Comparison of ENCODE assay signal across 8 cellular contexts in the genomic region with DNA sequence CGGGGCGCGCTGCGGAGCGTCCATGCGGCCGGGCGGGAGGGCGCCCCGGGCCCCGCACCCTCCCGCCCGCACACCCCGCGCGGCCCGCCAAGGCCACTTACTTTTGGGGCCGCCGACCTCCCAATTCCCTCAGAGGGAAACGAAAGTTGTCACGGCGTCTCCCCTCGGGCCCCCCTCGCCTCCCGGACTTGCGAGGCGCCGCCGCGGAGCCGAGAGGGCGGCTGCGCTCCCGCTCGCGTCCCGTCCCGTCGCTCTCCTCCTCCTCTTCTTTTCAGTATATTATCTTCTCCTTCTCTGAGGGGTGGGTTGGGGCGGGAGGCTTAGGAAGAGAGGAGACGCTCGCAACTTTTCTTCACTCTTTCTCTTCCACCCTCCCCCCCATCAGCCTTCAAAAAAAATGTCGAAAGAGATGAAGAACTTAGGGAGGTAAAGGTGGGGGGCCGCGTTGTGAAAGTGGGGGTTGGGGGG. TPM values are rescaled to one million over a fixed set of nuclear protein-coding genes. Genes with fewer than 3 reads are reported as not detected.
DNase-seq lines count a peak whose midpoint lies in the region; ATAC-seq and TF ChIP-seq lines count a peak whose summit lies in the region.

No MANE protein-coding gene starts in this region.

- CTCF ChIA-PET in activated CD8-positive, alpha-beta T cell treated with anti-CD3 and anti-CD28 coated beads for 36 hours (lab: Charles Lee), result interaction anchor here (1.2 to 1.5 kb wide), 5 partner anchors 45 to 94 kb away, joined by 3 to 7 read pairs (median 3); no protein-coding TSS in a partner anchor

- intact Hi-C loops in activated CD8-positive, alpha-beta T cell treated with anti-CD3 and anti-CD28 coated beads for 36 hours (cut with micrococcal nuclease), result loop anchor here (5.0 kb wide), 2 partner anchors 55 to 175 kb away; no protein-coding TSS in a partner anchor
- intact Hi-C loops in mucosa of descending colon (cut with DNase I, micrococcal nuclease), result loop anchor here in 1 of 2 donors (10.0 kb wide), 1 partner anchor 187 kb away; no protein-coding TSS in a partner anchor

- peak; percentile 42 for DNase-seq in EH (ENCODE audit: low read depth)
- DNase-seq in Jurkat, Clone E6-1 (ENCODE audit: low read depth, low spot score), result no peak
- DNase-seq in activated CD8-positive, alpha-beta T cell treated with anti-CD3 and anti-CD28 coated beads for 36 hours, result peak; percentile 36
- peak; percentile 77 for DNase-seq in endodermal cell
- peak; percentile 47 to 66 (median 62) for DNase-seq in mucosa of descending colon
- DNase-seq in tibial nerve (ENCODE audit: low spot score in 2 of 2), result no peak
- DNase-seq in NCI-H510A (lab: John Stamatoyannopoulos, UW), result no peak
- DNase-seq in middle frontal gyrus (ENCODE audit: extremely low spot score, low spot score), result no peak

- no peaks in the 10 kb centered on the region for H3K27me3 Mint-ChIP-seq in activated CD8-positive, alpha-beta T cell treated with anti-CD3 and anti-CD28 coated beads for 36 hours
- H3K27me3 Mint-ChIP-seq in endodermal cell (ENCODE audit: insufficient read depth), result no peaks in the 10 kb centered on the region

- no peak for ATAC-seq in activated CD8-positive, alpha-beta T cell treated with anti-CD3 and anti-CD28 coated beads for 36 hours
- peak; percentile 3 for ATAC-seq in mucosa of descending colon

- TF ChIP-seq POLR2A in tibial nerve (IDR thresholded peaks at IDR 0.05), result no peak

- H3K4me1 ChIP-seq in endodermal cell (ENCODE audit: control insufficient read depth, insufficient read depth, low read length), result no peaks in the 10 kb centered on the region
- peaks cover 16% of the 10 kb centered on the region for H3K4me1 ChIP-seq in mucosa of descending colon (ENCODE audit: low read depth)
- peaks cover 0 to 47% (median 9%) of the 10 kb centered on the region in 4 donors for H3K4me1 ChIP-seq in tibial nerve

- POLR2A ChIA-PET in activated CD8-positive, alpha-beta T cell treated with anti-CD3 and anti-CD28 coated beads for 36 hours (lab: Charles Lee), result interaction anchor here (1.2 to 1.6 kb wide), 9 partner anchors 35 to 177 kb away, joined by 3 to 6 read pairs (median 4); no protein-coding TSS in a partner anchor

- H3K9me3 ChIP-seq in endodermal cell (ENCODE audit: control insufficient read depth, low read length) (peaks cover 14% of the 10 kb centered on the region), mucosa of descending colon (peaks cover 4% of the 10 kb centered on the region), tibial nerve (no peaks in the 10 kb centered on the region)

- peak overlapping the region; percentile 83 for H3K9ac ChIP-seq in endodermal cell (ENCODE audit: extremely low read depth, low read length, poor library complexity, severe bottlenecking)

- TF ChIP-seq CTCF in activated CD8-positive, alpha-beta T cell treated with anti-CD3 and anti-CD28 coated beads for 36 hours (IDR thresholded peaks at IDR 0.05), result no peak
- TF ChIP-seq CTCF in endodermal cell (conservative IDR thresholded peaks at IDR 0.05) (peak; percentile 1), mucosa of descending colon (IDR thresholded peaks at IDR 0.05) (no peak), tibial nerve (IDR thresholded peaks at IDR 0.05) (no peak)

- H3K27ac Mint-ChIP-seq in activated CD8-positive, alpha-beta T cell treated with anti-CD3 and anti-CD28 coated beads for 36 hours, result peak overlapping the region; percentile 91
- peak overlapping the region; percentile 97 for H3K27ac Mint-ChIP-seq in endodermal cell

- peaks cover 11% of the 10 kb centered on the region for H3K36me3 Mint-ChIP-seq in activated CD8-positive, alpha-beta T cell treated with anti-CD3 and anti-CD28 coated beads for 36 hours (ENCODE audit: low read depth)
- peaks cover 15% of the 10 kb centered on the region for H3K36me3 Mint-ChIP-seq in endodermal cell (ENCODE audit: low read depth)

- H3K4me3 Mint-ChIP-seq in activated CD8-positive, alpha-beta T cell treated with anti-CD3 and anti-CD28 coated beads for 36 hours, result peak overlapping the region; percentile 89
- peak overlapping the region; percentile 86 for H3K4me3 Mint-ChIP-seq in endodermal cell

- peaks cover 3% of the 10 kb centered on the region for H3K9me3 Mint-ChIP-seq in activated CD8-positive, alpha-beta T cell treated with anti-CD3 and anti-CD28 coated beads for 36 hours
- H3K9me3 Mint-ChIP-seq in endodermal cell, result peaks cover 23% of the 10 kb centered on the region

- H3K36me3 ChIP-seq in endodermal cell (ENCODE audit: control insufficient read depth, insufficient read depth, low read length) (no peaks in the 10 kb centered on the region), mucosa of descending colon (ENCODE audit: low read depth) (no peaks in the 10 kb centered on the region), tibial nerve (no peaks in the 10 kb centered on the region)

- H3K27me3 ChIP-seq in endodermal cell (ENCODE audit: control insufficient read depth, insufficient read depth, low read length, poor library complexity, severe bottlenecking), result no peaks in the 10 kb centered on the region
- no peaks in the 10 kb centered on the region for H3K27me3 ChIP-seq in tibial nerve

- peak overlapping the region; percentile 61 for H3K4me3 ChIP-seq in Jurkat, Clone E6-1 (ENCODE audit: low read length)
- H3K4me3 ChIP-seq in endodermal cell (ENCODE audit: low read length), result peak overlapping the region; percentile 98
- H3K4me3 ChIP-seq in mucosa of descending colon, result peak overlapping the region; percentile 92
- H3K4me3 ChIP-seq in tibial nerve, result peak overlapping the region; percentile 46 to 95 (median 80)

- H3K27ac ChIP-seq in endodermal cell (ENCODE audit: low read depth, low read length), result peak overlapping the region; percentile 96
- peak overlapping the region; percentile 99 to 100 (median 100) for H3K27ac ChIP-seq in tibial nerve

- peaks cover 35% of the 10 kb centered on the region for H3K4me1 Mint-ChIP-seq in activated CD8-positive, alpha-beta T cell treated with anti-CD3 and anti-CD28 coated beads for 36 hours (ENCODE audit: low read depth)
- H3K4me1 Mint-ChIP-seq in endodermal cell, result peaks cover 32% of the 10 kb centered on the region

- TF ChIP-seq EP300 in tibial nerve (IDR thresholded peaks at IDR 0.05), result no peak

- 0% methylated on average over 1 to 39 of the region's 45 CpGs for WGBS in endodermal cell (ENCODE audit: insufficient coverage in 1 of 2, insufficient read length in 1 of 2), 2 experiments
- 1% methylated on average over 25 to 34 of the region's 45 CpGs for WGBS in tibial nerve, 2 donors

RNA-seq across cellular contexts. Expression of gene DUSP16, which starts 0.6 kb away (rescaled TPM):
- polyA plus RNA-seq in Jurkat, Clone E6-1 (2012; ENCODE audit: insufficient read depth, insufficient read length), result 3.6 TPM
- total RNA-seq in activated CD8-positive, alpha-beta T cell treated with anti-CD3 and anti-CD28 coated beads for 36 hours, result 10 to 100 TPM; 28.2 to 30.2 TPM
- total RNA-seq in endodermal cell, result 10 to 100 TPM; 28.1 to 42.5 TPM
- polyA plus RNA-seq in endodermal cell (2013, experiment 1 of 2), result 20.0 TPM
- 17.4 TPM for polyA plus RNA-seq in endodermal cell (2013, experiment 2 of 2)
- 10 to 100 TPM; 42.3 to 61.8 (median 42.9) TPM for total RNA-seq in mucosa of descending colon
- 10 to 100 TPM; 16.2 to 23.2 (median 19.1) TPM for total RNA-seq in tibial nerve

RNA-seq across cellular contexts. Expression of gene CREBL2, which starts 49.6 kb away (rescaled TPM):
- 4.2 TPM for polyA plus RNA-seq in Jurkat, Clone E6-1 (2012; ENCODE audit: insufficient read depth, insufficient read length)
- 10 to 100 TPM; 12.7 to 14.9 TPM for total RNA-seq in activated CD8-positive, alpha-beta T cell treated with anti-CD3 and anti-CD28 coated beads for 36 hours
- total RNA-seq in endodermal cell (10 to 100 TPM; 27.2 to 46.9 TPM), mucosa of descending colon (10 to 100 TPM; 23.3 to 35.9 (median 25.4) TPM), tibial nerve (10 to 100 TPM; 39.9 to 74.7 (median 52.9) TPM)
- polyA plus RNA-seq in endodermal cell (2013, experiment 1 of 2), result 17.4 TPM
- 17.3 TPM for polyA plus RNA-seq in endodermal cell (2013, experiment 2 of 2)

Comparison
In these comparisons a context has a peak if more than half of its experiments do, and no peak if none do; other contexts are left out.
1. DNase-seq: peak in EH (single experiment), activated CD8-positive, alpha-beta T cell treated with anti-CD3 and anti-CD28 coated beads for 36 hours (single experiment), endodermal cell (single experiment) and mucosa of descending colon (3 of 3); none in Jurkat, Clone E6-1 (single experiment), tibial nerve (0 of 2), NCI-H510A (single experiment) and middle frontal gyrus (single experiment).
2. Peak in every context shown above with its lines, with median percentiles within 50 percentile points of each other: H3K4me3 ChIP-seq.